In the genomic region with DNA sequence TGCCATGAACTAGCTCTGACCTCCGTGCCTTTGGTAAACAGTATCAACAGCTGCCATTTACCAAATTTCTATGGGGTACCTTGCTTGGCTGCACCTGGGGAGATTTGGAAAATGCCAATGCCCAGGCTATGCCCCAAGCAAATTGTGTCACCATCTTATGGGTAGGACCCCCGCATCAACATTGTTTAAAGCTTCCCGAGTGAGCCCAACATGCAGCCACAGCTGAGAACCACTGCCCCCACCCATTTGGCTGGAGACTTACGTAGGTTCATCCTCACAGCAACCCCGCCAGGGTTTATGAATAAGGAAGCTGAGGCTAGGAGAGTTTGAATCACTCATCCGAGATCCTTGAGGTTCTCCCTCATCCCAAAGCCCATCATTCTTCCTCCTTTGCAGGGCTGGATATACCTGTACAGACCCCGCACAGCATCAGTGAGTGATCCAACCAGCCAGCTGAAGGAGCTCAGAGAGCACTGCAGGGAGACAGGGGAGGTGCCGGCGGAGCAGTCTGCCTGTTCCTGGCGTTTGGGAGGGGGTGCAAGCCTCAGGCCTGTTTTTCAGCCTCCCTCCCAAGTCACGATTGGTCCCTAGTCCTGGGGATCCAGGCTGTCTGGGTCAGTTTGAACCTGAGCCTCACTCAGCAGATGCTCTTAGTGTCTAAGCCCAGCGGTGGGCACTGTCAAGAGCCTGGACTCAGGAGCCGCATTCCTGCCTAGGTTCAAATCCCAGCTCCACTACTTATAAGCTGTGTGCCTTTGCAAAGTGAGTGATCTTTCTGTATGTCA, we compare ENCODE assay signal across 13 cellular contexts.
DNase-seq lines count a peak whose midpoint lies in the region; ATAC-seq, FAIRE-seq and TF ChIP-seq lines count a peak whose summit lies in the region.
"Had no signal": no experiment of that assay in that cellular context is flagged by ENCODE, and none has a peak within 500 bp of the region (broad histone marks: within the 10 kb centered on the region; RNA-seq: fewer than 3 reads in every experiment).

No MANE protein-coding gene starts in this region.

- peak overlapping the region; percentile 80 for H3K27ac Mint-ChIP-seq in dendritic cell treated with granulocyte-macrophage colony-stimulating factor and Interleukin-4, amounts not matched to agents 40 ng/mL and 50 ng/mL, for 4 days

- no peak overlapping the region for H3K4me3 Mint-ChIP-seq in dendritic cell treated with granulocyte-macrophage colony-stimulating factor and Interleukin-4, amounts not matched to agents 40 ng/mL and 50 ng/mL, for 4 days

- H3K9me3 Mint-ChIP-seq in dendritic cell treated with granulocyte-macrophage colony-stimulating factor and Interleukin-4, amounts not matched to agents 40 ng/mL and 50 ng/mL, for 4 days, result no peaks in the 10 kb centered on the region

- peak; percentile 2 for ATAC-seq in GM21723 (IDR thresholded peaks at IDR 0.05; ENCODE audit: unreplicated experiment)
- ATAC-seq in GM18520 (IDR thresholded peaks at IDR 0.05; ENCODE audit: unreplicated experiment), result no peak
- ATAC-seq: psoas muscle had no signal

- DNase-seq in GM12892 (ENCODE audit: insufficient read length) (no peak), sigmoid colon (peak; percentile 40), EL (no peak), middle frontal gyrus (ENCODE audit: extremely low spot score, low spot score) (no peak)
- DNase-seq: DMS79 treated with DMSO at 0.1 percent for 48 hours; HCEC 1CT; naive thymus-derived CD4-positive, alpha-beta T cell had no signal

- no peak for TF ChIP-seq EP300 in sigmoid colon (IDR thresholded peaks at IDR 0.05)

- H3K4me1 Mint-ChIP-seq in dendritic cell treated with granulocyte-macrophage colony-stimulating factor and Interleukin-4, amounts not matched to agents 40 ng/mL and 50 ng/mL, for 4 days (ENCODE audit: low read depth), result peaks cover 93% of the 10 kb centered on the region

- peaks cover 0 to 23% (median 5%) of the 10 kb centered on the region in 4 donors for H3K36me3 ChIP-seq in sigmoid colon

- peaks cover 23% of the 10 kb centered on the region for H3K36me3 Mint-ChIP-seq in dendritic cell treated with granulocyte-macrophage colony-stimulating factor and Interleukin-4, amounts not matched to agents 40 ng/mL and 50 ng/mL, for 4 days (ENCODE audit: low read depth)

- TF ChIP-seq CTCF in sigmoid colon (IDR thresholded peaks at IDR 0.05), result no peak

- peaks cover 0 to 48% (median 29%) of the 10 kb centered on the region in 4 donors for H3K4me1 ChIP-seq in sigmoid colon

- H3K27me3 ChIP-seq in sigmoid colon, result no peaks in the 10 kb centered on the region

- H3K27me3 Mint-ChIP-seq in dendritic cell treated with granulocyte-macrophage colony-stimulating factor and Interleukin-4, amounts not matched to agents 40 ng/mL and 50 ng/mL, for 4 days, result peaks cover 6% of the 10 kb centered on the region
- H3K27me3 Mint-ChIP-seq: naive thymus-derived CD4-positive, alpha-beta T cell had no signal

- H3K27ac ChIP-seq in sigmoid colon, result no peak overlapping the region
- H3K27ac ChIP-seq: C4-2B, psoas muscle had no signal

- intact Hi-C loops in dendritic cell treated with granulocyte-macrophage colony-stimulating factor and Interleukin-4, amounts not matched to agents 40 ng/mL and 50 ng/mL, for 4 days (cut with micrococcal nuclease), result loop anchor here (10.0 kb wide), 2 partner anchors 139 to 459 kb away; no protein-coding TSS in a partner anchor
- intact Hi-C loops in sigmoid colon (cut with DNase I), result no loop called here

- FAIRE-seq in GM12892 (lab: Jason Lieb, UNC), result peak; percentile 17
- FAIRE-seq: RCC 7860 had no signal

- 87 to 95% methylated on average over 13 of the region's 13 CpGs for WGBS in sigmoid colon, 2 donors

- no peak overlapping the region for H3K4me3 ChIP-seq in sigmoid colon
- H3K4me3 ChIP-seq: psoas muscle had no signal

- TF ChIP-seq POLR2A in GM12892 (IDR thresholded peaks at IDR 0.05; ENCODE audit: low read depth, low read length), result no peak
- no peak for TF ChIP-seq POLR2A in sigmoid colon (IDR thresholded peaks at IDR 0.05)

- no peaks in the 10 kb centered on the region for H3K9me3 ChIP-seq in sigmoid colon
- H3K9me3 ChIP-seq: psoas muscle had no signal
